ENCODE assay signal across 12 cellular contexts in the genomic region with DNA sequence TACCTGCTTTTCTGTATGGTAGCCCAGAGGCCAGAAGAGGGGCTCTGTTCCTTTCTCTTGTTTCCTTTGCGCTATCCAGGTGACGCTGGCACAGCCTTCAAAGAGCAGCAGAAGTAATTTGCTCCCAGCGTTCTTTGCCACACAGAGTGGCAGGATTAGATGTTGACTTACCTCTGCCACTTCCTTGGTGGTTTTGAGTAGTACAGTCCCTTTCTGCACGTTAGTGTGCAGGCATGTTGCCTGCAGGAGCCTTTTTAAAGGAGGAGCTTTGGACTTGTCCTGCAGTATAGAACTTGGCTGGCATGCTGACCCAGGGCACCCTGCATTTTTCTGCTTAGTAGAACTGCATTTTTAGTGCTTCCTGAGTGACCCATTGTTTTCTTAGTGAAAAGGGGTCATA. TPM values are rescaled to one million over a fixed set of nuclear protein-coding genes. Genes with fewer than 3 reads are reported as not detected.
A peak's percentile ranks its signal among the peaks of the same experiment; 100 is the strongest.
DNase-seq lines count a peak whose midpoint lies in the region; ATAC-seq, FAIRE-seq and TF ChIP-seq lines count a peak whose summit lies in the region.
"Had no signal": no experiment of that assay in that cellular context is flagged by ENCODE, and none has a peak within 500 bp of the region (broad histone marks: within the 10 kb centered on the region; RNA-seq: fewer than 3 reads in every experiment).

Gene ABCC11, minus strand, starts transcription at position 229 of the 400 bp plus-strand sequence. CDS start 15,618 bp downstream, outside the sequence.

- peaks cover 42% of the 10 kb centered on the region for H3K4me1 Mint-ChIP-seq in stimulated activated naive CD8-positive, alpha-beta T cell treated with anti-CD3 and anti-CD28 coated beads, Interleukin-15, Interleukin-2, amounts not matched to agents 100 ng/mL and 50 ng/mL, for 24 hours (ENCODE audit: low read depth)
- peaks cover 35% of the 10 kb centered on the region for H3K4me1 Mint-ChIP-seq in stimulated activated naive CD8-positive, alpha-beta T cell treated with anti-CD3 and anti-CD28 coated beads, Interleukin-15, amount 100 ng/mL, for 72 hours
- H3K4me1 Mint-ChIP-seq in mesothelial cell of epicardium: peaks cover 24% of the 10 kb centered on the region
- peaks cover 48 to 73% of the 10 kb centered on the region in 2 donors for H3K4me1 Mint-ChIP-seq in immature natural killer cell

- no peak for TF ChIP-seq POLR2A in GM12878 (IDR thresholded peaks at IDR 0.05; ENCODE audit: low read depth, low read length)

- peak within 1 kb of the TSS; percentile 92; the same call in 1 of the 2 replicates for H3K4me3 ChIP-seq in GM12878

- CTCF ChIA-PET in GM12878 (lab: Yijun Ruan, JAX): interaction anchor here (0.6 to 2.3 kb wide), 3 partner anchors 357 to 383 kb away, joined by 3 to 7 read pairs (median 5); no protein-coding TSS in a partner anchor

- H3K9ac ChIP-seq in GM12878 (ENCODE audit: control insufficient read depth, insufficient read depth, low read length): no peak within 1 kb of the TSS

- H3K4me1 ChIP-seq in GM12878 (ENCODE audit: control insufficient read depth, insufficient read depth, low read length): no peaks in the 10 kb centered on the region

- H3K9me3 ChIP-seq in GM12878 (replicated peaks; ENCODE audit: control insufficient read depth, insufficient read depth, low read length): no peaks in the 10 kb centered on the region

- no peak within 1 kb of the TSS for H3K4me2 ChIP-seq in GM12878 (ENCODE audit: control insufficient read depth, insufficient read depth)

- H3K4me3 Mint-ChIP-seq in stimulated activated naive CD8-positive, alpha-beta T cell treated with anti-CD3 and anti-CD28 coated beads, Interleukin-15, Interleukin-2, amounts not matched to agents 100 ng/mL and 50 ng/mL, for 24 hours: peak within 1 kb of the TSS; percentile 15
- H3K4me3 Mint-ChIP-seq in stimulated activated naive CD8-positive, alpha-beta T cell treated with anti-CD3 and anti-CD28 coated beads, Interleukin-15, amount 100 ng/mL, for 72 hours: peak within 1 kb of the TSS in 1 of 2 donors; percentile 49
- H3K4me3 Mint-ChIP-seq in mesothelial cell of epicardium: peak within 1 kb of the TSS; percentile 89
- H3K4me3 Mint-ChIP-seq in immature natural killer cell: peak within 1 kb of the TSS in 2 of 5 donors; percentile 36 to 94

- POLR2A ChIA-PET in GM12878 (lab: Charles Lee): interaction anchor here (0.6 kb wide), 1 partner anchor 32 kb away, joined by 3 read pairs; no protein-coding TSS in a partner anchor

- no TSS peak for BruUV-seq in GM12878 (replicated peaks; lab: Mats Ljungman, UMichigan)

- FAIRE-seq in GM12878 (lab: Jason Lieb, UNC): no peak

- H3K27me3 ChIP-seq in GM12878 (replicated peaks in 1 of 2; ENCODE audit: control insufficient read depth in 2 of 2, insufficient read depth in 2 of 2, low read length in 1 of 2): no peaks in the 10 kb centered on the region

- SMC1A ChIA-PET in GM12878 (lab: Charles Lee; ENCODE audit: uncharacterized antibody, unreplicated experiment): no interaction called here

- 37% methylated on average over 4 of the region's 4 CpGs for WGBS in GM12878 (ENCODE audit: insufficient coverage, insufficient replicate concordance, low lambda C conversion rate, missing lambda C conversion rate)

- in situ Hi-C loops in GM12878 (cut with MboI): no loop called here

- no peak for TF ChIP-seq EP300 in GM12878 (IDR thresholded peaks at IDR 0.05; ENCODE audit: borderline replicate concordance in 1 of 2, control insufficient read depth in 1 of 2, low read depth in 2 of 2, low read length in 2 of 2)

- no peak within 1 kb of the TSS for H2AFZ ChIP-seq in GM12878 (ENCODE audit: control insufficient read depth, low read depth, low read length)

- TF ChIP-seq RAD21 in GM12878 (IDR thresholded peaks at IDR 0.05; ENCODE audit: insufficient read depth, low read depth, low read length): no peak

- RAD21 ChIA-PET in GM12878 (lab: Charles Lee; ENCODE audit: unreplicated experiment): no interaction called here

- H4K20me1 ChIP-seq in GM12878 (ENCODE audit: control insufficient read depth, insufficient read depth): no peaks in the 10 kb centered on the region

- TF ChIP-seq CTCF in GM12878 (IDR thresholded peaks at IDR 0.05 in 2 of 3, conservative IDR thresholded peaks at IDR 0.05 in 1 of 3; ENCODE audit: control insufficient read depth in 2 of 3, extremely low read depth in 1 of 3, insufficient read depth in 1 of 3, low read depth in 3 of 3, low read length in 3 of 3) (no peak), mesothelial cell of epicardium (IDR thresholded peaks at IDR 0.05; ENCODE audit: unreplicated experiment) (no peak)

- H3K79me2 ChIP-seq in GM12878 (ENCODE audit: control insufficient read depth, insufficient read depth, low read length): peaks cover 57% of the 10 kb centered on the region

- peaks cover 10% of the 10 kb centered on the region for H3K36me3 Mint-ChIP-seq in stimulated activated naive CD8-positive, alpha-beta T cell treated with anti-CD3 and anti-CD28 coated beads, Interleukin-15, Interleukin-2, amounts not matched to agents 100 ng/mL and 50 ng/mL, for 24 hours (ENCODE audit: low read depth)
- no peaks in the 10 kb centered on the region for H3K36me3 Mint-ChIP-seq in mesothelial cell of epicardium
- no peaks in the 10 kb centered on the region for H3K36me3 Mint-ChIP-seq in immature natural killer cell

- intact Hi-C loops in GM12878 (cut with micrococcal nuclease; ENCODE audit: unreplicated experiment): no loop called here

- DNase-seq in stimulated activated naive CD8-positive, alpha-beta T cell treated with anti-CD3 and anti-CD28 coated beads, Interleukin-15, amount 100 ng/mL, for 72 hours: no peak
- no peak for DNase-seq in GM12878 (ENCODE audit: low read depth, low spot score)
- DNase-seq in mesothelial cell of epicardium (ENCODE audit: low spot score in 2 of 2, unreplicated experiment in 2 of 2): no peak
- DNase-seq in NCI-H2029 treated with DMSO at 0.1 percent for 48 hours (lab: John Stamatoyannopoulos, UW): no peak
- no peak for DNase-seq in immature natural killer cell
- DNase-seq: cerebellar nuclear complex, NCI-H1417, NCI-H526 treated with DMSO at 0.1 percent for 48 hours had no signal

- no peak for ATAC-seq in stimulated activated naive CD8-positive, alpha-beta T cell treated with anti-CD3 and anti-CD28 coated beads, Interleukin-15, amount 100 ng/mL, for 72 hours
- ATAC-seq in GM12878 (no peak), HG02678 (IDR thresholded peaks at IDR 0.05; ENCODE audit: unreplicated experiment) (no peak), HG03139 (IDR thresholded peaks at IDR 0.05; ENCODE audit: unreplicated experiment) (no peak)
- ATAC-seq: esophagus mucosa had no signal

- no peaks in the 10 kb centered on the region for H3K27me3 Mint-ChIP-seq in stimulated activated naive CD8-positive, alpha-beta T cell treated with anti-CD3 and anti-CD28 coated beads, Interleukin-15, Interleukin-2, amounts not matched to agents 100 ng/mL and 50 ng/mL, for 24 hours
- no peaks in the 10 kb centered on the region for H3K27me3 Mint-ChIP-seq in stimulated activated naive CD8-positive, alpha-beta T cell treated with anti-CD3 and anti-CD28 coated beads, Interleukin-15, amount 100 ng/mL, for 72 hours
- H3K27me3 Mint-ChIP-seq in mesothelial cell of epicardium (ENCODE audit: low read depth) (no peaks in the 10 kb centered on the region), immature natural killer cell (ENCODE audit: low read depth in 3 of 3) (peaks cover 2 to 8% (median 5%) of the 10 kb centered on the region in 3 donors)

- no peak within 1 kb of the TSS for H3K27ac ChIP-seq in GM12878 (ENCODE audit: control insufficient read depth, insufficient read depth)

- no peak within 1 kb of the TSS for H3K27ac Mint-ChIP-seq in stimulated activated naive CD8-positive, alpha-beta T cell treated with anti-CD3 and anti-CD28 coated beads, Interleukin-15, Interleukin-2, amounts not matched to agents 100 ng/mL and 50 ng/mL, for 24 hours
- no peak within 1 kb of the TSS for H3K27ac Mint-ChIP-seq in stimulated activated naive CD8-positive, alpha-beta T cell treated with anti-CD3 and anti-CD28 coated beads, Interleukin-15, amount 100 ng/mL, for 72 hours
- H3K27ac Mint-ChIP-seq in mesothelial cell of epicardium: peak within 1 kb of the TSS; percentile 40
- peak within 1 kb of the TSS in 3 of 6 donors; percentile 31 to 63 (median 57) for H3K27ac Mint-ChIP-seq in immature natural killer cell

- no peaks in the 10 kb centered on the region; a peak in 1 of 4 replicates for H3K36me3 ChIP-seq in GM12878 (ENCODE audit: control insufficient read depth in 2 of 2, insufficient read depth in 2 of 2, low read length in 1 of 2)

- no peaks in the 10 kb centered on the region for H3K9me3 Mint-ChIP-seq in stimulated activated naive CD8-positive, alpha-beta T cell treated with anti-CD3 and anti-CD28 coated beads, Interleukin-15, Interleukin-2, amounts not matched to agents 100 ng/mL and 50 ng/mL, for 24 hours
- H3K9me3 Mint-ChIP-seq in stimulated activated naive CD8-positive, alpha-beta T cell treated with anti-CD3 and anti-CD28 coated beads, Interleukin-15, amount 100 ng/mL, for 72 hours: no peaks in the 10 kb centered on the region
- H3K9me3 Mint-ChIP-seq in mesothelial cell of epicardium: no peaks in the 10 kb centered on the region
- no peaks in the 10 kb centered on the region for H3K9me3 Mint-ChIP-seq in immature natural killer cell

TF ChIP-seq in GM12878, 131 proteins besides CTCF, POLR2A, EP300 and RAD21 (continues in another document):
- TF ChIP-seq, protein P1, sequence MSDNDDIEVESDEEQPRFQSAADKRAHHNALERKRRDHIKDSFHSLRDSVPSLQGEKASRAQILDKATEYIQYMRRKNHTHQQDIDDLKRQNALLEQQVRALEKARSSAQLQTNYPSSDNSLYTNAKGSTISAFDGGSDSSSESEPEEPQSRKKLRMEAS (IDR thresholded peaks at IDR 0.05; ENCODE audit: low read depth, low read length): no peak

RNA-seq across cellular contexts. Expression of gene ABCC11, which starts in this region (rescaled TPM):
- total RNA-seq in GM12878 (2013; cell fraction: nucleolus; rRNA removed): 0.31 TPM in 1 of 2 replicates, not detected in the other
- total RNA-seq in GM12878 (2014; rRNA removed) (not detected in 2 replicates), GM12878 (2014; rRNA removed; fragmentation: Illumina TruSeq; extraction: Trizol) (not detected in 2 replicates), GM12878 (2021) (not detected in 2 replicates), mesothelial cell of epicardium (0.18 to 0.60 TPM (median 0.47 TPM) in 3 replicates)
- polyA plus RNA-seq in GM12878 (2011; ENCODE audit: low read depth): not detected
- polyA plus RNA-seq in GM12878 (2011; rRNA removed) (0.01 and 0.04 TPM in 2 replicates), GM12878 (2014; fragmentation: Illumina TruSeq; extraction: Trizol) (0.15 TPM in 1 of 2 replicates, not detected in the other), GM12878 (2014; fragmentation: Nextera tagmentation; extraction: Ambion mirVana) (not detected), GM12878 (2014; rRNA removed) (not detected in 2 replicates), GM12878 (2016; fragmentation: Nextera tagmentation; extraction: Ambion mirVana) (under 1 TPM; 0.05 to 0.20 TPM), immature natural killer cell (under 1 TPM in 1 of 3 donors, not detected in 2; 0.07 TPM)
- polyA plus RNA-seq in GM12878 (2011; cell fraction: cytosol; rRNA removed): 0.02 and 0.25 TPM in 2 replicates
- 0.06 and 0.10 TPM in 2 replicates for polyA plus RNA-seq in GM12878 (2011; cell fraction: nucleus; rRNA removed)
- polyA plus RNA-seq in GM12878 (2012): not detected in 2 replicates
- polyA minus RNA-seq in GM12878 (2011; rRNA and poly(A)+ RNA removed): not detected in 2 replicates
- not detected in 2 replicates for polyA minus RNA-seq in GM12878 (2011; cell fraction: cytosol; rRNA and poly(A)+ RNA removed)
- not detected in 2 replicates for polyA minus RNA-seq in GM12878 (2011; cell fraction: nucleus; rRNA and poly(A)+ RNA removed)
